Comparison of ENCODE assay signal across 18 cellular contexts in the genomic region with DNA sequence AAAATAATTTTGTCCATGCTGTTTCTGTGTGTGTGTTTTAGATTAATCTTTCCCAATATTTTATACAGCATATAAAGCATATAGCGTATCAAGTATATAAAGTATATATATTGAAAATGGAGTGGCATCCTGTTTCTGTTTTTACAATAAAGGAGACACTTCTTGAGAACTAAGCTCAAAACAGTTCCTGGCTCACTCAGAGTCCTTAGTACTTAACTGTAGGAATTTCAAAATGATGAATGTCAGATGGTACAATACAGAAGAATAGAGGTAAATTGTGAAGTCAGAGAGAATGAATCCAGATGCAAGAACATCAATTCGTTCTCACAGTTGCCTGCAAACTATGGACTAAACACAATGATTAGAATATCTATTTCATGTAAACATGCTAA.
DNase-seq lines count a peak whose midpoint lies in the region; ATAC-seq and TF ChIP-seq lines count a peak whose summit lies in the region.
"Had no signal": no experiment of that assay in that cellular context is flagged by ENCODE, and none has a peak within 500 bp of the region (broad histone marks: within the 10 kb centered on the region; RNA-seq: fewer than 3 reads in every experiment).

No MANE protein-coding gene starts in this region.

- no peak overlapping the region for H3K4me3 ChIP-seq in IMR-90 (ENCODE audit: insufficient read depth, low read depth, low read length)
- H3K4me3 ChIP-seq: BLaER1 treated with 17β-estradiol and CSF1 and Interleukin-3, amounts not matched to agents 10 nM and 100 nM had no signal

- no peaks in the 10 kb centered on the region for H3K9me3 ChIP-seq in IMR-90 (ENCODE audit: control insufficient read depth, insufficient read depth, low read length)
- H3K9me3 ChIP-seq: BLaER1 treated with 17β-estradiol and CSF1 and Interleukin-3, amounts not matched to agents 10 nM and 100 nM; Caco-2 had no signal

- dilution Hi-C loops in IMR-90 (cut with HindIII; ENCODE audit: low sequenced_read_pairs, unreplicated experiment) = no loop called here

- peak overlapping the region; percentile 84 for H3K27ac Mint-ChIP-seq in chondrocyte (ENCODE audit: unreplicated experiment)
- peak overlapping the region; percentile 59 for H3K27ac Mint-ChIP-seq in mesothelial cell of epicardium

- no peak overlapping the region for H3K56ac ChIP-seq in IMR-90 (ENCODE audit: extremely low read depth, insufficient read depth, low read length)

- H3K27me3 ChIP-seq in IMR-90 (ENCODE audit: control insufficient read depth, insufficient read depth, low read length) = no peaks in the 10 kb centered on the region
- H3K27me3 ChIP-seq: BLaER1 treated with 17β-estradiol and CSF1 and Interleukin-3, amounts not matched to agents 10 nM and 100 nM had no signal

- peak overlapping the region in 1 of 2 experiments; percentile 55; a peak in 2 of 4 replicates for H4K8ac ChIP-seq in IMR-90 (ENCODE audit: low read depth in 2 of 2, low read length in 2 of 2)

- H3K27ac ChIP-seq in IMR-90 (ENCODE audit: insufficient read depth, low read length) = peak overlapping the region; percentile 24; the same call in 1 of the 2 replicates
- H3K27ac ChIP-seq: BLaER1 treated with 17β-estradiol and CSF1 and Interleukin-3, amounts not matched to agents 10 nM and 100 nM had no signal

- intact Hi-C loops in IMR-90 (cut with micrococcal nuclease) = loop anchor here (5.0 kb wide), 2 partner anchors 47 to 152 kb away; partner anchors contain the start of gene SEMA5A

- H3K4ac ChIP-seq in IMR-90 (ENCODE audit: low read depth, low read length) = peak overlapping the region; percentile 68; the same call in 1 of the 2 replicates

- CTCF ChIA-PET in IMR-90 (lab: Yijun Ruan, JAX) = no interaction called here

- no peak overlapping the region for H4K91ac ChIP-seq in IMR-90 (ENCODE audit: insufficient read depth, low read depth, low read length)

- POLR2A ChIA-PET in IMR-90 (lab: Charles Lee; ENCODE audit: unreplicated experiment) = interaction anchor here (0.6 to 1.1 kb wide), 3 partner anchors 9 to 349 kb away, joined by 3 to 6 read pairs (median 3); no protein-coding TSS in a partner anchor

- peak overlapping the region; percentile 75 for H3K14ac ChIP-seq in IMR-90 (replicated peaks; ENCODE audit: low read depth, low read length)

- no peak overlapping the region for H3K9ac ChIP-seq in IMR-90 (ENCODE audit: low read depth, low read length)
- H3K9ac ChIP-seq: BLaER1 treated with 17β-estradiol and CSF1 and Interleukin-3, amounts not matched to agents 10 nM and 100 nM had no signal

- BruUV-seq in IMR-90 (replicated peaks; lab: Mats Ljungman, UMichigan) = no TSS peak

- peaks cover 5% of the 10 kb centered on the region; the same call in 1 of the 2 replicates for H3K4me1 ChIP-seq in IMR-90 (ENCODE audit: control insufficient read depth, insufficient read depth, low read length)

- ATAC-seq in IMR-90 (ENCODE audit: low read depth) (no peak; the same call in 1 of the 2 replicates), HG03432 (IDR thresholded peaks at IDR 0.05; ENCODE audit: unreplicated experiment) (no peak)
- ATAC-seq: HCT116, Right ventricle myocardium inferior had no signal

- no peak for TF ChIP-seq RAD21 in IMR-90 (IDR thresholded peaks at IDR 0.05; ENCODE audit: low read length)

- no peaks in the 10 kb centered on the region for H4K20me1 ChIP-seq in IMR-90 (ENCODE audit: insufficient read depth, low read length)
- H4K20me1 ChIP-seq: BLaER1 treated with 17β-estradiol and CSF1 and Interleukin-3, amounts not matched to agents 10 nM and 100 nM had no signal

- H2BK120ac ChIP-seq in IMR-90 (ENCODE audit: low read depth, low read length) = peak overlapping the region; percentile 86

- DNase-seq in IMR-90 = no peak
- no peak for DNase-seq in chondrocyte (ENCODE audit: low spot score)
- DNase-seq in mesothelial cell of epicardium (ENCODE audit: low spot score in 2 of 2, unreplicated experiment in 2 of 2) = no peak
- no peak for DNase-seq in SKM-1 treated with dmso at 0.1 percent for 144 hours (lab: John Stamatoyannopoulos, UW; ENCODE audit: unreplicated experiment)
- no peak for DNase-seq in SHP77 (lab: John Stamatoyannopoulos, UW)
- no peak for DNase-seq in Kasumi-1 (lab: John Stamatoyannopoulos, UW)
- DNase-seq: Caco-2; CD4-positive, alpha-beta memory T cell; KG1; NCI-H2081; NCI-H446; NCI-H526; OCI-M1; SW 1271 had no signal

- H3K9me3 Mint-ChIP-seq in chondrocyte (ENCODE audit: low read depth) (no peaks in the 10 kb centered on the region), mesothelial cell of epicardium (no peaks in the 10 kb centered on the region)

- no peaks in the 10 kb centered on the region for H3K9me1 ChIP-seq in IMR-90 (ENCODE audit: insufficient read depth, low read length)

- H2AK9ac ChIP-seq in IMR-90 (replicated peaks; ENCODE audit: low read depth, low read length, poor library complexity) = no peak overlapping the region

- no peak overlapping the region; the same call in 1 of the 2 replicates for H4K5ac ChIP-seq in IMR-90 (ENCODE audit: low read depth, low read length)

- TF ChIP-seq CTCF in IMR-90 (conservative IDR thresholded peaks at IDR 0.05; ENCODE audit: low read depth, low read length) (no peak), chondrocyte (IDR thresholded peaks at IDR 0.05) (no peak), mesothelial cell of epicardium (IDR thresholded peaks at IDR 0.05; ENCODE audit: unreplicated experiment) (no peak)

- H3K18ac ChIP-seq in IMR-90 (ENCODE audit: low read depth, low read length) = peak overlapping the region; percentile 57; the same call in 1 of the 2 replicates

- H2BK15ac ChIP-seq in IMR-90 (ENCODE audit: low read depth, low read length) = peak overlapping the region; percentile 9; the same call in 1 of the 3 replicates

- no peaks in the 10 kb centered on the region for H3K36me3 ChIP-seq in IMR-90 (ENCODE audit: control insufficient read depth, insufficient read depth, low read length)
- H3K36me3 ChIP-seq: BLaER1 treated with 17β-estradiol and CSF1 and Interleukin-3, amounts not matched to agents 10 nM and 100 nM had no signal

- no CpG with 5 or more reads among the region's 2 CpGs for WGBS in IMR-90 (ENCODE audit: extremely low coverage in 2 of 2, insufficient read length in 1 of 2), 2 experiments

- peak overlapping the region; percentile 89 for H2BK20ac ChIP-seq in IMR-90 (ENCODE audit: low read depth, low read length)

- TF ChIP-seq POLR2A in IMR-90 (IDR thresholded peaks at IDR 0.05; ENCODE audit: low read depth, low read length) = no peak

- peak overlapping the region; percentile 95 for H3K4me2 ChIP-seq in IMR-90 (ENCODE audit: low read depth, low read length)
- H3K4me2 ChIP-seq: BLaER1 treated with 17β-estradiol and CSF1 and Interleukin-3, amounts not matched to agents 10 nM and 100 nM had no signal

- H2AK5ac ChIP-seq in IMR-90 (ENCODE audit: low read depth, low read length) = no peak overlapping the region

- in situ Hi-C loops in IMR-90 (cut with MboI; ENCODE audit: low sequenced_read_pairs) = no loop called here

- H2AFZ ChIP-seq in IMR-90 (replicated peaks; ENCODE audit: low read length, poor library complexity) = no peak overlapping the region

- peak overlapping the region; percentile 41; the same call in 1 of the 2 replicates for H3K23ac ChIP-seq in IMR-90 (ENCODE audit: low read depth, low read length)

- H3K4me3 Mint-ChIP-seq in chondrocyte (ENCODE audit: unreplicated experiment) = peak overlapping the region; percentile 39
- H3K4me3 Mint-ChIP-seq in mesothelial cell of epicardium = no peak overlapping the region
- H3K4me3 Mint-ChIP-seq: CD4-positive, alpha-beta memory T cell had no signal

- H3K27me3 Mint-ChIP-seq in chondrocyte (ENCODE audit: low read depth) (no peaks in the 10 kb centered on the region), mesothelial cell of epicardium (ENCODE audit: low read depth) (no peaks in the 10 kb centered on the region)
- H3K27me3 Mint-ChIP-seq: CD4-positive, alpha-beta memory T cell had no signal

- no peaks in the 10 kb centered on the region for H3K36me3 Mint-ChIP-seq in chondrocyte (ENCODE audit: low read depth)
- H3K36me3 Mint-ChIP-seq in mesothelial cell of epicardium = no peaks in the 10 kb centered on the region
- H3K36me3 Mint-ChIP-seq: CD4-positive, alpha-beta memory T cell had no signal

- no peaks in the 10 kb centered on the region for H3K79me1 ChIP-seq in IMR-90 (ENCODE audit: low read depth in 1 of 2, low read length in 2 of 2)

- H2BK5ac ChIP-seq in IMR-90 (ENCODE audit: low read depth, low read length, poor library complexity, severe bottlenecking) = peak overlapping the region; percentile 78

- peaks cover 62% of the 10 kb centered on the region for H3K4me1 Mint-ChIP-seq in chondrocyte (ENCODE audit: low read depth)
- H3K4me1 Mint-ChIP-seq in mesothelial cell of epicardium = peaks cover 49% of the 10 kb centered on the region
- H3K4me1 Mint-ChIP-seq: CD4-positive, alpha-beta memory T cell had no signal

TF ChIP-seq in IMR-90, 13 proteins besides CTCF, POLR2A, EP300 and RAD21 (continues in another document):
- no peak for TF ChIP-seq MAZ (IDR thresholded peaks at IDR 0.05; ENCODE audit: borderline replicate concordance, low read depth, low read length)
- no peak for TF ChIP-seq CHD1 (IDR thresholded peaks at IDR 0.05; ENCODE audit: low read depth, low read length)
- no peak for TF ChIP-seq RCOR1 (IDR thresholded peaks at IDR 0.05; ENCODE audit: insufficient replicate concordance, low read length)
- no peak for TF ChIP-seq BHLHE40 (IDR thresholded peaks at IDR 0.05; ENCODE audit: low read depth, low read length)
- no peak for TF ChIP-seq SMC3 (IDR thresholded peaks at IDR 0.05; ENCODE audit: low read depth, low read length)
- no peak for TF ChIP-seq FOS (IDR thresholded peaks at IDR 0.05; ENCODE audit: low read depth, low read length)
- no peak for TF ChIP-seq RFX5 (IDR thresholded peaks at IDR 0.05; ENCODE audit: low read depth, low read length)
- no peak for TF ChIP-seq ELK1 (IDR thresholded peaks at IDR 0.05; ENCODE audit: borderline replicate concordance, low read depth, low read length)
- no peak for TF ChIP-seq NFE2L2 (IDR thresholded peaks at IDR 0.05; ENCODE audit: low read depth, low read length)
- TF ChIP-seq MXI1 (IDR thresholded peaks at IDR 0.05; ENCODE audit: borderline replicate concordance, low read depth, low read length) = no peak
- TF ChIP-seq MAFK (IDR thresholded peaks at IDR 0.05; ENCODE audit: low read depth, low read length) = no peak
